In genomic region chr10:86872757-86873156, GRCh38 we compare ENCODE assay signal across 12 cellular contexts.
A peak's percentile ranks its signal among the peaks of the same experiment; 100 is the strongest.
DNase-seq lines count a peak whose midpoint lies in the region; ATAC-seq, FAIRE-seq and TF ChIP-seq lines count a peak whose summit lies in the region.
"Had no signal": no experiment of that assay in that cellular context is flagged by ENCODE, and none has a peak within 500 bp of the region (broad histone marks: within the 10 kb centered on the region; RNA-seq: fewer than 3 reads in every experiment).

No MANE protein-coding gene starts in this region.

- H3K4me2 ChIP-seq in HepG2 (ENCODE audit: low read depth, low read length) = no peak overlapping the region

- no peak overlapping the region for H3K27ac ChIP-seq in liver (ENCODE audit: low read depth in 1 of 2, low read length in 2 of 2)
- no peak overlapping the region for H3K27ac ChIP-seq in HepG2 (ENCODE audit: extremely low read length, insufficient read depth, low read length)
- no peak overlapping the region for H3K27ac ChIP-seq in WERI-Rb-1
- no peak overlapping the region for H3K27ac ChIP-seq in right cardiac atrium (ENCODE audit: low read length)

- no peak for TF ChIP-seq POLR2A in HepG2 (IDR thresholded peaks at IDR 0.05; ENCODE audit: insufficient read depth in 1 of 2, low read depth in 2 of 2, low read length in 2 of 2)

- WGBS in liver = 61% methylated on average over 4 of the region's 4 CpGs
- 91% methylated on average over 4 of the region's 4 CpGs for WGBS in HepG2 (ENCODE audit: low lambda C conversion rate)
- 21% methylated on average over 4 of the region's 4 CpGs for WGBS in right cardiac atrium

- H3K36me3 ChIP-seq in liver (ENCODE audit: control insufficient read depth in 4 of 4, insufficient read depth in 3 of 4, low read depth in 1 of 4, low read length in 3 of 4) (no peaks in the 10 kb centered on the region), HepG2 (replicated peaks in 1 of 2; ENCODE audit: control insufficient read depth in 1 of 2, insufficient read depth in 2 of 2, low read length in 2 of 2) (peaks cover 1 to 14% of the 10 kb centered on the region in 2 experiments; a peak in 4 of 5 replicates), WERI-Rb-1 (peaks cover 20% of the 10 kb centered on the region)

- no peak overlapping the region for H3K4me3 ChIP-seq in liver (ENCODE audit: low read depth in 1 of 3, low read length in 3 of 3)
- H3K4me3 ChIP-seq in HepG2 (replicated peaks in 1 of 3; ENCODE audit: insufficient read depth in 1 of 3, low read depth in 2 of 3, low read length in 3 of 3) = no peak overlapping the region
- no peak overlapping the region for H3K4me3 ChIP-seq in WERI-Rb-1 (ENCODE audit: low read depth, low read length)
- H3K4me3 ChIP-seq in right cardiac atrium (ENCODE audit: low read length) = no peak overlapping the region
- H3K4me3 ChIP-seq: sigmoid colon had no signal

- DNase-seq in HepG2 (ENCODE audit: low spot score) (no peak), WERI-Rb-1 (peak; percentile 38), right cardiac atrium (peak in 2 of 3 donors; percentile 64 to 68), NCI-H510A treated with DMSO at 0.1 percent for 48 hours (lab: John Stamatoyannopoulos, UW) (no peak), RCC 7860 (ENCODE audit: low spot score) (no peak)
- DNase-seq: activated T-cell treated with anti-CD3 and anti-CD28 coated beads, Interleukin-2, amount 50 U/mL, for 48 hours; NCI-H2171 treated with DMSO at 0.1 percent for 48 hours; sigmoid colon had no signal

- H3K9me3 ChIP-seq in liver (ENCODE audit: control insufficient read depth in 4 of 4, low read length in 3 of 4) (no peaks in the 10 kb centered on the region), HepG2 (ENCODE audit: low read length) (no peaks in the 10 kb centered on the region), WERI-Rb-1 (ENCODE audit: severe bottlenecking) (no peaks in the 10 kb centered on the region), right cardiac atrium (ENCODE audit: control insufficient read depth, low read length) (no peaks in the 10 kb centered on the region)
- H3K9me3 ChIP-seq: sigmoid colon had no signal

- H2AFZ ChIP-seq in HepG2 (ENCODE audit: low read length) = no peak overlapping the region

- peaks cover 13% of the 10 kb centered on the region; the same call in 1 of the 2 replicates for H4K20me1 ChIP-seq in HepG2 (ENCODE audit: insufficient read depth, low read length)

- in situ Hi-C loops in HepG2 (cut with HindIII; ENCODE audit: extremely low pct_ligation_motif_present, low pct_unique_long_range_greater_than_20kb) = no loop called here

- no peaks in the 10 kb centered on the region for H3K79me2 ChIP-seq in HepG2 (ENCODE audit: insufficient read depth, low read length)

- CTCF ChIA-PET in HepG2 (lab: Yijun Ruan, JAX; ENCODE audit: low intra/inter-chr PET ratio, low total read pairs) = no interaction called here

- no peak for FAIRE-seq in HepG2 (lab: Jason Lieb, UNC)
- no peak for FAIRE-seq in RCC 7860 (lab: Jason Lieb, UNC)
- FAIRE-seq: keratinocyte had no signal

- ATAC-seq in HepG2 (no peak), right cardiac atrium (peak; percentile 77 to 86), HG03520 (IDR thresholded peaks at IDR 0.05; ENCODE audit: unreplicated experiment) (no peak), HG03432 (IDR thresholded peaks at IDR 0.05; ENCODE audit: unreplicated experiment) (no peak)

- H3K4me1 ChIP-seq in liver (ENCODE audit: control insufficient read depth in 4 of 4, insufficient read depth in 4 of 4, low read length in 3 of 4) (no peaks in the 10 kb centered on the region), HepG2 (ENCODE audit: insufficient read depth, low read length) (peaks cover 19% of the 10 kb centered on the region), right cardiac atrium (ENCODE audit: control insufficient read depth, insufficient read depth, low read length) (peaks cover 13% of the 10 kb centered on the region)

- POLR2A ChIA-PET in HepG2 (lab: Yijun Ruan, JAX) = no interaction called here

- no TSS peak for BruUV-seq in HepG2 (replicated peaks; lab: Mats Ljungman, UMichigan)

- TF ChIP-seq RAD21 in liver (IDR thresholded peaks at IDR 0.05) (peak in 1 of 2 donors; percentile 9), HepG2 (CRISPR knock-in tag; IDR thresholded peaks at IDR 0.05) (no peak)

- intact Hi-C loops in HepG2 (cut with micrococcal nuclease; ENCODE audit: unreplicated experiment) = no loop called here
- intact Hi-C loops in right cardiac atrium (cut with DNase I) = no loop called here

- no peak overlapping the region for H3K9ac ChIP-seq in liver (ENCODE audit: low read depth in 1 of 2, low read length in 2 of 2)
- H3K9ac ChIP-seq in HepG2 (ENCODE audit: insufficient read depth, low read depth, low read length) = no peak overlapping the region

- TF ChIP-seq CTCF in liver (IDR thresholded peaks at IDR 0.05; ENCODE audit: low read depth, low read length, missing input control) (no peak), HepG2 (CRISPR knock-in tag; IDR thresholded peaks at IDR 0.05) (no peak), WERI-Rb-1 (IDR thresholded peaks at IDR 0.05; ENCODE audit: low read depth, low read length) (no peak)

- TF ChIP-seq EP300 in HepG2 (IDR thresholded peaks at IDR 0.05; ENCODE audit: low read depth in 2 of 2, low read length in 2 of 2) (no peak), HepG2 (CRISPR knock-in tag; IDR thresholded peaks at IDR 0.05; ENCODE audit: borderline replicate concordance) (no peak)

- no peaks in the 10 kb centered on the region for H3K27me3 ChIP-seq in liver (ENCODE audit: control insufficient read depth in 4 of 4, insufficient read depth in 4 of 4, low read length in 3 of 4)
- no peaks in the 10 kb centered on the region for H3K27me3 ChIP-seq in HepG2 (ENCODE audit: control insufficient read depth in 1 of 2, insufficient read depth in 2 of 2, low read length in 2 of 2)
- H3K27me3 ChIP-seq in WERI-Rb-1 (ENCODE audit: insufficient read depth, low read depth, severe bottlenecking) = no peaks in the 10 kb centered on the region
- no peaks in the 10 kb centered on the region for H3K27me3 ChIP-seq in right cardiac atrium (ENCODE audit: control insufficient read depth, insufficient read depth)
- H3K27me3 ChIP-seq: sigmoid colon had no signal

TF ChIP-seq in liver, 16 proteins besides CTCF, POLR2A, EP300 and RAD21 (continues in another document):
- TF ChIP-seq YY1 (IDR thresholded peaks at IDR 0.05) (no peak), ZBTB33 (IDR thresholded peaks at IDR 0.05) (no peak)

TF ChIP-seq in HepG2, 621 proteins besides CTCF, POLR2A, EP300 and RAD21 (continues in another document):
- no peak for TF ChIP-seq ZSCAN5A (CRISPR knock-in tag; IDR thresholded peaks at IDR 0.05; ENCODE audit: borderline replicate concordance)
- no peak for TF ChIP-seq E2F5 (CRISPR knock-in tag; conservative IDR thresholded peaks at IDR 0.05)
- TF ChIP-seq NBN (conservative IDR thresholded peaks at IDR 0.05) = no peak
- no peak for TF ChIP-seq ATF2 (CRISPR knock-in tag; IDR thresholded peaks at IDR 0.05)
- TF ChIP-seq TBP (CRISPR knock-in tag; IDR thresholded peaks at IDR 0.05) = no peak
- no peak for TF ChIP-seq ZFY (CRISPR knock-in tag; IDR thresholded peaks at IDR 0.05)
- TF ChIP-seq ZGPAT (CRISPR knock-in tag; IDR thresholded peaks at IDR 0.05) = no peak
- no peak for TF ChIP-seq MAX (IDR thresholded peaks at IDR 0.05)
- TF ChIP-seq MED1 (CRISPR knock-in tag; IDR thresholded peaks at IDR 0.05) = no peak
- no peak for TF ChIP-seq ZNF101 (CRISPR knock-in tag; IDR thresholded peaks at IDR 0.05; ENCODE audit: borderline replicate concordance, low read depth)
- no peak for TF ChIP-seq SP2 (CRISPR knock-in tag; IDR thresholded peaks at IDR 0.05)
- no peak for TF ChIP-seq SMARCC2 (IDR thresholded peaks at IDR 0.05)

Comparison
In these comparisons a context has a peak if more than half of its experiments do, and no peak if none do; other contexts are left out.
1. ATAC-seq: peak in right cardiac atrium (2 of 2); none in HepG2 (single experiment), HG03520 (single experiment) and HG03432 (single experiment).
2. DNase-seq: peak in WERI-Rb-1 (single experiment) and right cardiac atrium (2 of 3); none in HepG2 (single experiment), NCI-H510A treated with DMSO at 0.1 percent for 48 hours (single experiment) and RCC 7860 (single experiment).